ENCODE assay signal across 28 cellular contexts in the genomic region with DNA sequence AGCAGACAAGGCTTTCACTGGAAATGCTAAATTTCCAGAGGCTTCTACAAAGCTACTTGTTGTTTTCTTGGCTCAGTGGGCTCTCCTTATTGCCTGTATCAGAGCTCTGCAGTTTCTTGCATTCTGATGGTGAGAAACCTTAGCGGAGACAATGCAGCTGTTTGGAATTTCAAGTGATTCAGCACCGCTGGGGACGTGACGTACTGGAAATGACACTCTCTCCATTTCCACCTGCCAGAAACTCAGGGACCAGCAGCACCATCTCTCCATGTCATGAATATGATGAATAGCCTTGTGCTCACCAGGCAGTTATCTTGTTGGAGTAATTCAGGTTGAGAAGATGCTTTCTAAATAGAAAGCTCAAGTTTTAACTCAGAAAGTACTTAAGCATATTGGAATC.
DNase-seq lines count a peak whose midpoint lies in the region; ATAC-seq, FAIRE-seq and TF ChIP-seq lines count a peak whose summit lies in the region.
"Had no signal": no experiment of that assay in that cellular context is flagged by ENCODE, and none has a peak within 500 bp of the region (broad histone marks: within the 10 kb centered on the region; RNA-seq: fewer than 3 reads in every experiment).

No MANE protein-coding gene starts in this region.

- H3K23ac ChIP-seq in trophoblast cell (ENCODE audit: low read length), result no peak overlapping the region

- H3K79me2 ChIP-seq in neural progenitor cell (ENCODE audit: low read depth) (no peaks in the 10 kb centered on the region), trophoblast cell (ENCODE audit: control insufficient read depth, insufficient read depth, low read length, poor library complexity) (no peaks in the 10 kb centered on the region)

- no peak overlapping the region for H3K4ac ChIP-seq in trophoblast cell (ENCODE audit: low read depth, low read length)

- H3K9me3 Mint-ChIP-seq in neural progenitor cell, result peaks cover 23% of the 10 kb centered on the region

- H3F3A ChIP-seq in neural progenitor cell (ENCODE audit: low read depth), result no peaks in the 10 kb centered on the region

- WGBS in trophoblast cell (ENCODE audit: extremely low coverage, insufficient coverage, insufficient read length), result no CpG with 5 or more reads among the region's 4 CpGs

- DNase-seq in bronchial epithelial cell (ENCODE audit: low read depth) (no peak), neural progenitor cell (ENCODE audit: low spot score) (no peak), trophoblast cell (peak; percentile 75 to 76), NAMALWA (ENCODE audit: low spot score) (no peak), T-helper 17 cell (no peak)
- DNase-seq: 8988T; ACHN; BE2C; C1 segment of cervical spinal cord; CD4-positive, alpha-beta memory T cell; CD4-positive, CD25-positive, alpha-beta regulatory T cell; CD8-positive, alpha-beta memory T cell; COR-L47; DMS 273 treated with DMSO at 0.1 percent for 48 hours; DMS153; DMS53; DMS79; DND-41; EL; GDM1 had no signal

- H4K12ac ChIP-seq in trophoblast cell (ENCODE audit: low read depth, low read length), result no peak overlapping the region

- H3K36me3 ChIP-seq in bronchial epithelial cell (ENCODE audit: control insufficient read depth, insufficient read depth, low read length) (no peaks in the 10 kb centered on the region), neural progenitor cell (no peaks in the 10 kb centered on the region), trophoblast cell (ENCODE audit: control insufficient read depth in 1 of 2, insufficient read depth in 2 of 2, low read length in 2 of 2) (no peaks in the 10 kb centered on the region)
- H3K36me3 ChIP-seq: BE2C, BLaER1 had no signal

- no peak overlapping the region for H3K18ac ChIP-seq in trophoblast cell (ENCODE audit: low read length)

- H3K27me3 Mint-ChIP-seq in neural progenitor cell (ENCODE audit: insufficient read depth, low read depth), result peaks cover 5% of the 10 kb centered on the region
- no peaks in the 10 kb centered on the region for H3K27me3 Mint-ChIP-seq in T-helper 17 cell
- H3K27me3 Mint-ChIP-seq: CD4-positive, alpha-beta memory T cell; CD4-positive, CD25-positive, alpha-beta regulatory T cell; CD8-positive, alpha-beta memory T cell had no signal

- peak; percentile 7 for FAIRE-seq in bronchial epithelial cell (lab: Jason Lieb, UNC)
- FAIRE-seq: A204.1, GM12878, GM12892, GM18507, GM19239 had no signal

- H3K4me3 ChIP-seq in bronchial epithelial cell (ENCODE audit: low read depth, low read length) (no peak overlapping the region), neural progenitor cell (no peak overlapping the region), trophoblast cell (ENCODE audit: low read depth, low read length) (no peak overlapping the region)
- H3K4me3 ChIP-seq: BLaER1, GM12878 had no signal

- no peak overlapping the region for H3K27ac Mint-ChIP-seq in neural progenitor cell
- H3K27ac Mint-ChIP-seq in T-helper 17 cell, result no peak overlapping the region
- H3K27ac Mint-ChIP-seq: CD14-positive monocyte; CD4-positive, alpha-beta memory T cell; CD4-positive, CD25-positive, alpha-beta regulatory T cell; CD8-positive, alpha-beta memory T cell had no signal

- no peak overlapping the region for H3K9ac ChIP-seq in neural progenitor cell
- H3K9ac ChIP-seq in trophoblast cell (ENCODE audit: low read length), result no peak overlapping the region
- H3K9ac ChIP-seq: BLaER1 had no signal

- H3K4me1 ChIP-seq in neural progenitor cell (no peaks in the 10 kb centered on the region), trophoblast cell (ENCODE audit: control insufficient read depth in 1 of 2, insufficient read depth in 2 of 2, low read length in 2 of 2) (no peaks in the 10 kb centered on the region)
- H3K4me1 ChIP-seq: BE2C, BLaER1 had no signal

- H4K20me1 ChIP-seq in neural progenitor cell (ENCODE audit: low read depth), result no peaks in the 10 kb centered on the region
- H4K20me1 ChIP-seq: BLaER1 had no signal

- ATAC-seq in T-helper 17 cell (no peak), GM18511 (IDR thresholded peaks at IDR 0.05; ENCODE audit: unreplicated experiment) (no peak)
- ATAC-seq: GM12878 had no signal

- H2AFZ ChIP-seq in neural progenitor cell (replicated peaks) (peak overlapping the region; percentile 26), trophoblast cell (ENCODE audit: insufficient read depth, low read length, poor library complexity) (no peak overlapping the region)

- H3K4me2 ChIP-seq in neural progenitor cell (no peak overlapping the region), trophoblast cell (ENCODE audit: low read length) (no peak overlapping the region)
- H3K4me2 ChIP-seq: BLaER1 had no signal

- no peak overlapping the region for H4K8ac ChIP-seq in trophoblast cell (ENCODE audit: low read depth, low read length)

- H2BK12ac ChIP-seq in trophoblast cell (ENCODE audit: low read length), result no peak overlapping the region

- H3K27me3 ChIP-seq in bronchial epithelial cell (ENCODE audit: control insufficient read depth, insufficient read depth, low read length) (no peaks in the 10 kb centered on the region), neural progenitor cell (no peaks in the 10 kb centered on the region), trophoblast cell (ENCODE audit: insufficient read depth, low read length) (no peaks in the 10 kb centered on the region)
- H3K27me3 ChIP-seq: BE2C, BLaER1 had no signal

- H3K4me3 Mint-ChIP-seq in neural progenitor cell (no peak overlapping the region), T-helper 17 cell (no peak overlapping the region)
- H3K4me3 Mint-ChIP-seq: CD14-positive monocyte; CD4-positive, alpha-beta memory T cell; CD4-positive, CD25-positive, alpha-beta regulatory T cell; CD8-positive, alpha-beta memory T cell had no signal

- H2AK5ac ChIP-seq in trophoblast cell (ENCODE audit: low read length), result no peak overlapping the region

- TF ChIP-seq CTCF in bronchial epithelial cell (IDR thresholded peaks at IDR 0.05; ENCODE audit: insufficient read depth, low read length, severe bottlenecking) (no peak), neural progenitor cell (IDR thresholded peaks at IDR 0.05) (no peak)

- no peaks in the 10 kb centered on the region for H3K9me3 ChIP-seq in neural progenitor cell (ENCODE audit: low read depth)
- no peaks in the 10 kb centered on the region for H3K9me3 ChIP-seq in trophoblast cell (ENCODE audit: insufficient read depth, low read depth, low read length)
- H3K9me3 ChIP-seq in T-helper 17 cell (ENCODE audit: control insufficient read depth, low read length, poor library complexity, severe bottlenecking), result no peaks in the 10 kb centered on the region
- H3K9me3 ChIP-seq: BE2C, BLaER1 had no signal

- H2BK120ac ChIP-seq in trophoblast cell (ENCODE audit: insufficient read depth, low read length, poor library complexity), result no peak overlapping the region

- no peak overlapping the region for H3K14ac ChIP-seq in trophoblast cell (ENCODE audit: low read length)

- H3K36me3 Mint-ChIP-seq in neural progenitor cell, result peaks cover 3% of the 10 kb centered on the region
- no peaks in the 10 kb centered on the region for H3K36me3 Mint-ChIP-seq in T-helper 17 cell (ENCODE audit: low read depth)
- H3K36me3 Mint-ChIP-seq: CD14-positive monocyte; CD4-positive, alpha-beta memory T cell; CD4-positive, CD25-positive, alpha-beta regulatory T cell; CD8-positive, alpha-beta memory T cell had no signal

- H3K27ac ChIP-seq in neural progenitor cell, result no peak overlapping the region
- H3K27ac ChIP-seq in trophoblast cell (ENCODE audit: low read depth, low read length), result no peak overlapping the region
- H3K27ac ChIP-seq: BLaER1 had no signal

- H3K4me1 Mint-ChIP-seq in neural progenitor cell (no peaks in the 10 kb centered on the region), T-helper 17 cell (no peaks in the 10 kb centered on the region)
- H3K4me1 Mint-ChIP-seq: CD14-positive monocyte; CD4-positive, alpha-beta memory T cell; CD4-positive, CD25-positive, alpha-beta regulatory T cell; CD8-positive, alpha-beta memory T cell had no signal

- no peaks in the 10 kb centered on the region for H3K79me1 ChIP-seq in trophoblast cell (ENCODE audit: low read length)

- H4K91ac ChIP-seq in trophoblast cell (ENCODE audit: low read depth, low read length), result no peak overlapping the region

- no peak overlapping the region for H2BK5ac ChIP-seq in trophoblast cell (ENCODE audit: low read depth, low read length, poor library complexity)

Comparison
In these comparisons a context has a peak if more than half of its experiments do, and no peak if none do; other contexts are left out.
1. DNase-seq: peak in trophoblast cell (2 of 2); none in bronchial epithelial cell (single experiment), neural progenitor cell (single experiment), NAMALWA (single experiment) and T-helper 17 cell (0 of 3).